ENCODE assay signal across 8 cellular contexts in the genomic region with DNA sequence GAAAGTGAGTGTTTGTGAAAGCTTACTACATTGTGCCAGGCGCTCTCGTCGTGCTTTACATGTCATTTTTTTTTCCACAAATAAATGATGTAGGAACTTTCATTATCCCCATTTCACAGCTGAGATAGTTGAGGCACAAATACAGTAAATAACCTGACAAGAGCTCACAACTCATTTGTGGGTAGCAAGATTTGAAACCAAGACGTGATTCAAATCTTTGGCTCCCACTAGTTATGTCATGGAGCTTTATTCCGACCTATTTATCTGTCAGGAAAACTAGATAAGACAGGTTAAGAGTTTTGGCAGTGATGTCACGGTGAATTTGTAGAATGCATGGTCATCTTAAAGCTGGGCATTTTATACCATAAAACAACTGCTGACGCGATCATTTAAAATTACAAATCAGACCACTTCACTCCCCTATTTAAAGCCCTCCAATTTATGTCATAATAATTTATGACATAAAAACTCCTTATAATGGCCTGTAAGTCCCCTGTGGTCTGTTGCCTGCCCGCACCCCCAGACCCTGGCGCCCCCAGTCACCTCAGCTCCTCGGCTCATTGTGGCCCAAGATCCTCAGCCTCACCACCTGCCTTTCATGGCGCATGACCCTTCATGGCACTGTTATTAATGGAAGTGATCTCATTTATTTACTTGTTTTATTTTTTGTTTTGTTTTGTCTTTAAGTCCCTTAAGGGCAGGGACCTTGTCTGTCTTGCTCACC. TPM values are rescaled to one million over a fixed set of nuclear protein-coding genes. Genes with fewer than 3 reads are reported as not detected.
DNase-seq lines count a peak whose midpoint lies in the region; ATAC-seq and TF ChIP-seq lines count a peak whose summit lies in the region.

No MANE protein-coding gene starts in this region.

- H3K9me2 ChIP-seq in DOHH2 (replicated peaks; ENCODE audit: control insufficient read depth, low read length), result no peaks in the 10 kb centered on the region

- ATAC-seq in GM19463 (IDR thresholded peaks at IDR 0.05; ENCODE audit: unreplicated experiment) (no peak), HG03342 (IDR thresholded peaks at IDR 0.05; ENCODE audit: unreplicated experiment) (no peak)

- peak in 1 of 2 donors; percentile 63 for DNase-seq in breast epithelium (ENCODE audit: low spot score in 2 of 2)
- DNase-seq in RKO (ENCODE audit: low spot score), result no peak
- DNase-seq in NCI-H82 treated with DMSO at 0.1 percent for 48 hours (lab: John Stamatoyannopoulos, UW; ENCODE audit: unreplicated experiment), result no peak

- H3K4me3 ChIP-seq in DOHH2 (ENCODE audit: low read length) (peak overlapping the region; percentile 89), KMS-11 (IDR thresholded peaks at IDR 0.05; ENCODE audit: insufficient read depth, low read depth, low read length) (no peak overlapping the region), breast epithelium (peak overlapping the region; percentile 87 to 94 (median 92)), mucosa of stomach (ENCODE audit: low read length) (peak overlapping the region; percentile 70)

- H3F3A ChIP-seq in DOHH2 (ENCODE audit: control insufficient read depth, insufficient read depth), result no peaks in the 10 kb centered on the region

- H3K9ac ChIP-seq in KMS-11, result peak overlapping the region; percentile 95
- peak overlapping the region; percentile 99 for H3K9ac ChIP-seq in mucosa of stomach (ENCODE audit: low read length)

- no peaks in the 10 kb centered on the region for H3K9me3 ChIP-seq in DOHH2 (ENCODE audit: control insufficient read depth, insufficient read depth, low read length)
- no peaks in the 10 kb centered on the region for H3K9me3 ChIP-seq in breast epithelium
- H3K9me3 ChIP-seq in mucosa of stomach (ENCODE audit: control insufficient read depth, low read length), result no peaks in the 10 kb centered on the region

- H3K4me1 ChIP-seq in DOHH2 (ENCODE audit: control insufficient read depth, low read length), result peaks cover 29% of the 10 kb centered on the region
- peaks cover 21% of the 10 kb centered on the region for H3K4me1 ChIP-seq in KMS-11 (ENCODE audit: low read depth, poor library complexity, severe bottlenecking)
- H3K4me1 ChIP-seq in breast epithelium, result peaks cover 0 to 4% of the 10 kb centered on the region in 2 donors
- H3K4me1 ChIP-seq in mucosa of stomach (ENCODE audit: control insufficient read depth, insufficient read depth, low read length), result peaks cover 15% of the 10 kb centered on the region

- H3K36me3 ChIP-seq in DOHH2 (ENCODE audit: control insufficient read depth, low read length) (peaks cover 39% of the 10 kb centered on the region), KMS-11 (ENCODE audit: insufficient read depth) (peaks cover 12% of the 10 kb centered on the region; the same call in 1 of the 2 replicates), breast epithelium (no peaks in the 10 kb centered on the region), mucosa of stomach (ENCODE audit: control insufficient read depth, insufficient read depth, low read length) (no peaks in the 10 kb centered on the region)

- TF ChIP-seq CTCF in DOHH2 (IDR thresholded peaks at IDR 0.05; ENCODE audit: low read depth, low read length, poor library complexity, severe bottlenecking) (no peak), KMS-11 (conservative IDR thresholded peaks at IDR 0.05; ENCODE audit: low read depth, low read length) (no peak), breast epithelium (IDR thresholded peaks at IDR 0.05) (no peak)

- H3K79me2 ChIP-seq in DOHH2 (ENCODE audit: control insufficient read depth, low read length) (peaks cover 50% of the 10 kb centered on the region), KMS-11 (ENCODE audit: insufficient read depth, low read depth) (peaks cover 41% of the 10 kb centered on the region)

- intact Hi-C loops in breast epithelium (cut with DNase I; ENCODE audit: low total_unique reads), result loop anchor here (10.0 kb wide), 1 partner anchor 110 kb away; no protein-coding TSS in a partner anchor

- H4K20me1 ChIP-seq in DOHH2 (ENCODE audit: control insufficient read depth, insufficient read depth, low read depth, low read length) (peaks cover 18% of the 10 kb centered on the region), KMS-11 (ENCODE audit: insufficient read depth) (peaks cover 12% of the 10 kb centered on the region)

- peak overlapping the region; percentile 83 for H3K4me2 ChIP-seq in DOHH2 (ENCODE audit: low read length)
- peak overlapping the region; percentile 81 for H3K4me2 ChIP-seq in KMS-11

- H3K27ac ChIP-seq in DOHH2 (ENCODE audit: low read depth, low read length) (peak overlapping the region; percentile 86), KMS-11 (peak overlapping the region; percentile 91), breast epithelium (peak overlapping the region; percentile 100)

- H3K27me3 ChIP-seq in DOHH2 (ENCODE audit: control insufficient read depth, low read length) (no peaks in the 10 kb centered on the region), KMS-11 (ENCODE audit: insufficient read depth, low read depth) (no peaks in the 10 kb centered on the region), breast epithelium (no peaks in the 10 kb centered on the region), mucosa of stomach (ENCODE audit: control insufficient read depth, insufficient read depth, low read length) (no peaks in the 10 kb centered on the region)

- TF ChIP-seq POLR2A in breast epithelium (IDR thresholded peaks at IDR 0.05), result no peak

- H2AFZ ChIP-seq in KMS-11 (ENCODE audit: low read depth), result peak overlapping the region; percentile 87

RNA-seq across cellular contexts. Expression of gene ZNF24, which starts 0.7 kb away (rescaled TPM):
- 10 to 100 TPM; 39.0 to 79.0 (median 52.8) TPM for total RNA-seq in breast epithelium

RNA-seq across cellular contexts. Expression of gene ZNF396, which starts 32.2 kb away (rescaled TPM):
- 1 to 10 TPM; 2.4 to 7.8 (median 4.3) TPM for total RNA-seq in breast epithelium

RNA-seq across cellular contexts. Expression of gene ZSCAN30, which starts 54.9 kb away (rescaled TPM):
- 10 to 100 TPM; 12.5 to 33.2 (median 21.3) TPM for total RNA-seq in breast epithelium
